19 cellular contexts compared by ENCODE assay signal in the genomic region with DNA sequence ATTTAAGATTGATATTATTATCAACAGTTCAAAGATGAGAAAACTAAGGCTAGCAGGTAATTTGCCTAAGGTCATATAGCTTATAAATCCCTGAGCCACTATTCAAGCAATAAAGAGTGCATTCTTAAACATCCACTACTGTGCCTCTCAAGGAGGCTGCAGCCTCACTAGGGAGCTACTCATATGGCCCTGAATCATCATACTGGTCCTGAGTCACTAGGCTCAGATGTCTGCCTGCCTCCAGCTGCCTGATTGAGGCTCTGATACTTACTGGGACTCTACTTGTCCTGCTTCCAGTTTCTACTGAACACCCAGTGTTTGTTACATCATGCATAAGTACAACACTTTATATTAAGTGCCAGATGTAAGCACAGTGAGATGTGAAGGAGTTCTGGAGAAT.
"Had no signal": no experiment of that assay in that cellular context is flagged by ENCODE, and none has a peak within 500 bp of the region (broad histone marks: within the 10 kb centered on the region; RNA-seq: fewer than 3 reads in every experiment).

No MANE protein-coding gene starts in this region.

- ATAC-seq: gastroesophageal sphincter; left lobe of liver; natural killer cell treated with Interleukin-12 subunit alpha and Interleukin-12 subunit beta and Interleukin-15 and Interleukin-18, amount 100 ng/mL, for 72 hours; right cardiac atrium; stimulated activated naive CD8-positive, alpha-beta T cell treated with anti-CD3 and anti-CD28 coated beads, Interleukin-15, amount 100 ng/mL, for 72 hours had no signal

- H3K4me1 Mint-ChIP-seq: stimulated activated naive CD8-positive, alpha-beta T cell treated with anti-CD3 and anti-CD28 coated beads, Interleukin-15, amount 100 ng/mL, for 72 hours had no signal

- H3K27ac ChIP-seq: epithelial cell of prostate, gastroesophageal sphincter, skin epidermis, upper lobe of left lung, VCaP had no signal

- H3K36me3 Mint-ChIP-seq: activated naive CD8-positive, alpha-beta T cell treated with anti-CD3 and anti-CD28 coated beads for 36 hours; natural killer cell treated with Interleukin-12 subunit alpha and Interleukin-12 subunit beta and Interleukin-15 and Interleukin-18, amount 100 ng/mL, for 72 hours had no signal

- H3K27ac Mint-ChIP-seq: activated naive CD8-positive, alpha-beta T cell treated with anti-CD3 and anti-CD28 coated beads for 36 hours; brain; dendritic cell treated with granulocyte-macrophage colony-stimulating factor and Interleukin-4, amounts not matched to agents 40 ng/mL and 50 ng/mL, for 4 days; natural killer cell treated with Interleukin-12 subunit alpha and Interleukin-12 subunit beta and Interleukin-15 and Interleukin-18, amount 100 ng/mL, for 72 hours; progenitor cell of endocrine pancreas had no signal

- H3K4me1 ChIP-seq: gastroesophageal sphincter, upper lobe of left lung had no signal

- H3K27me3 ChIP-seq: gastroesophageal sphincter, upper lobe of left lung had no signal

- H3K27me3 Mint-ChIP-seq: brain; dendritic cell treated with granulocyte-macrophage colony-stimulating factor and Interleukin-4, amounts not matched to agents 40 ng/mL and 50 ng/mL, for 4 days; progenitor cell of endocrine pancreas had no signal

- H3K4me3 ChIP-seq: gastroesophageal sphincter, skin epidermis, upper lobe of left lung had no signal

- H3K9me3 Mint-ChIP-seq: dendritic cell treated with granulocyte-macrophage colony-stimulating factor and Interleukin-4, amounts not matched to agents 40 ng/mL and 50 ng/mL, for 4 days; natural killer cell treated with Interleukin-12 subunit alpha and Interleukin-12 subunit beta and Interleukin-15 and Interleukin-18, amount 100 ng/mL, for 72 hours had no signal

- H3K4me3 Mint-ChIP-seq: activated naive CD8-positive, alpha-beta T cell treated with anti-CD3 and anti-CD28 coated beads for 36 hours; brain; dendritic cell treated with granulocyte-macrophage colony-stimulating factor and Interleukin-4, amounts not matched to agents 40 ng/mL and 50 ng/mL, for 4 days; natural killer cell treated with Interleukin-12 subunit alpha and Interleukin-12 subunit beta and Interleukin-15 and Interleukin-18, amount 100 ng/mL, for 72 hours; stimulated activated naive CD8-positive, alpha-beta T cell treated with anti-CD3 and anti-CD28 coated beads, Interleukin-15, amount 100 ng/mL, for 72 hours had no signal

- H3K9me3 ChIP-seq: upper lobe of left lung had no signal

- DNase-seq: activated CD4-positive, alpha-beta T cell treated with anti-CD3 and anti-CD28 coated beads for 1 hour; activated effector memory CD4-positive, alpha-beta T cell treated with Interleukin-2 at 50 U/mL for 16 hours; activated naive CD8-positive, alpha-beta T cell treated with anti-CD3 and anti-CD28 coated beads for 36 hours; cerebellar nuclear complex; effector memory CD4-positive, alpha-beta T cell; islet precursor cell; right cardiac atrium; SIG-M5; stimulated activated naive CD8-positive, alpha-beta T cell treated with anti-CD3 and anti-CD28 coated beads, Interleukin-15, amount 100 ng/mL, for 72 hours; upper lobe of left lung had no signal

- H3K36me3 ChIP-seq: gastroesophageal sphincter, upper lobe of left lung had no signal
